In the genomic region with DNA sequence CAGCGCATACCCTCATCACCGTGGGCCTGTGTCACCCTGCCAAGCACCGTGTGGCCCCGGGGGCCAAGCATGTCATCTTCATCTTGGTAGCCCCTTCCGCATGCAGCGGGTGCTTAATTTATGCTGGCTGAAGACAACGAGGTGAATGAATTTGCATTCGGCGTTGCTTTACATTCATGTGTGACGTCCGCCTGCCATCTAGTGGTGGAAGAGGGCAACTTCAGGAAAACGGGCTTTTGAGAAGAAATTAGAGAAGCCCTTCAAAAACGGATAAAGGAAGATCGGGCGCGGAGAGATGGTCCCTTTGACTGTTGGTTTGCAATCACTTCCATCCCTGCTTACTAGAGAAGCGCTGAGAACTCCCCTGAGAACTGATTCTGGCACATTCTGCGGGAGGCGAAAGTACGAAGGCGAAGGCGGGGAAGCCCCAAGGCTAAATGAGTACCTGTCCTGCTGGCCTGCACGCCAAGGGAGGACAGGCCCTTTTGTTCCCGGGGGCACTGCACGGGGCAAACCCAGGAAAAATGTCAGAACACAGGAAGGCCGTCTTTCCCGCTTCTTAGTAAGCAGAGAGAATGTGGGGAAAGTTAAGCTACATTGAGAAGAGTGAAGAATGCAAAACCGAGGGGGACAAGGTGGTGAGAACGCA, we compare ENCODE assay signal across 8 cellular contexts.
DNase-seq lines count a peak whose midpoint lies in the region; ATAC-seq, FAIRE-seq and TF ChIP-seq lines count a peak whose summit lies in the region.

No MANE protein-coding gene starts in this region.

- H3K27ac Mint-ChIP-seq in stimulated activated memory B cell treated with anti-CD40 and anti-IgM and Interleukin-4, amounts not matched to agents 10 μg/mL and 1 μg/mL and 100 μg/mL, for 72 hours, result no peak overlapping the region

- H3K9me3 Mint-ChIP-seq in stimulated activated memory B cell treated with anti-CD40 and anti-IgM and Interleukin-4, amounts not matched to agents 10 μg/mL and 1 μg/mL and 100 μg/mL, for 72 hours, result no peaks in the 10 kb centered on the region

- H3K27me3 ChIP-seq in bronchial epithelial cell (ENCODE audit: control insufficient read depth, insufficient read depth, low read length), result no peaks in the 10 kb centered on the region

- FAIRE-seq in bronchial epithelial cell (lab: Jason Lieb, UNC), result no peak

- ATAC-seq in HG02938 (IDR thresholded peaks at IDR 0.05; ENCODE audit: unreplicated experiment), result peak; percentile 72
- no peak for ATAC-seq in stimulated activated memory B cell treated with anti-CD40 and anti-IgM and Interleukin-4, amounts not matched to agents 10 μg/mL and 1 μg/mL and 100 μg/mL, for 72 hours

- no peak overlapping the region for H3K4me3 ChIP-seq in bronchial epithelial cell (ENCODE audit: low read depth, low read length)

- TF ChIP-seq CTCF in GM12872 (IDR thresholded peaks at IDR 0.05; ENCODE audit: insufficient read depth, low read depth, low read length) (peak; percentile 91), VCaP (conservative IDR thresholded peaks at IDR 0.05) (peak; percentile 85), bronchial epithelial cell (IDR thresholded peaks at IDR 0.05; ENCODE audit: insufficient read depth, low read length, severe bottlenecking) (peak; percentile 87)

- peaks cover 10% of the 10 kb centered on the region for H3K4me1 Mint-ChIP-seq in stimulated activated memory B cell treated with anti-CD40 and anti-IgM and Interleukin-4, amounts not matched to agents 10 μg/mL and 1 μg/mL and 100 μg/mL, for 72 hours

- peaks cover 19% of the 10 kb centered on the region for H3K27me3 Mint-ChIP-seq in stimulated activated memory B cell treated with anti-CD40 and anti-IgM and Interleukin-4, amounts not matched to agents 10 μg/mL and 1 μg/mL and 100 μg/mL, for 72 hours

- no peak overlapping the region for H3K4me3 Mint-ChIP-seq in stimulated activated memory B cell treated with anti-CD40 and anti-IgM and Interleukin-4, amounts not matched to agents 10 μg/mL and 1 μg/mL and 100 μg/mL, for 72 hours

- peak; percentile 30 for DNase-seq in NCI-H2171 (lab: John Stamatoyannopoulos, UW)
- DNase-seq in bronchial epithelial cell (ENCODE audit: low read depth), result peak; percentile 64
- peak; percentile 61 for DNase-seq in kidney glomerular epithelial cell (lab: John Stamatoyannopoulos, UW)
- DNase-seq in stimulated activated CD4-positive, alpha-beta T cell treated with anti-CD3 and anti-CD28 coated beads, Interleukin-1b, Interleukin-23, amount 100 ng/mL, for 48 hours, result peak; percentile 68

- no peaks in the 10 kb centered on the region for H3K36me3 ChIP-seq in bronchial epithelial cell (ENCODE audit: control insufficient read depth, insufficient read depth, low read length)

- no peaks in the 10 kb centered on the region for H3K36me3 Mint-ChIP-seq in stimulated activated memory B cell treated with anti-CD40 and anti-IgM and Interleukin-4, amounts not matched to agents 10 μg/mL and 1 μg/mL and 100 μg/mL, for 72 hours

- 0 out of 2 replicates have a peak overlapping the region, but pooled peaks have one; percentile 13 for H3K27ac ChIP-seq in VCaP
